In genomic region chr7:2521952-2522591, GRCh38 we compare ENCODE assay signal across 1 cellular context.
TF ChIP-seq lines count a peak whose summit lies in the region.

No MANE protein-coding gene starts in this region.

TF ChIP-seq in WTC11, 78 proteins besides CTCF, POLR2A, EP300 and RAD21 (continued from another document):
- no peak for TF ChIP-seq ZNF532 (CRISPR knock-in tag; IDR thresholded peaks at IDR 0.05; ENCODE audit: borderline replicate concordance)
- no peak for TF ChIP-seq PRRX2 (CRISPR knock-in tag; IDR thresholded peaks at IDR 0.05)
- no peak for TF ChIP-seq NFATC4 (CRISPR knock-in tag; IDR thresholded peaks at IDR 0.05)
- no peak for TF ChIP-seq CREM (CRISPR knock-in tag; IDR thresholded peaks at IDR 0.05)
- TF ChIP-seq NR2C2 (CRISPR knock-in tag; IDR thresholded peaks at IDR 0.05): no peak
- TF ChIP-seq JAZF1 (CRISPR knock-in tag; IDR thresholded peaks at IDR 0.05): no peak
- no peak for TF ChIP-seq ZSCAN18 (CRISPR knock-in tag; IDR thresholded peaks at IDR 0.05)
